10 cellular contexts compared by ENCODE assay signal in the genomic region with DNA sequence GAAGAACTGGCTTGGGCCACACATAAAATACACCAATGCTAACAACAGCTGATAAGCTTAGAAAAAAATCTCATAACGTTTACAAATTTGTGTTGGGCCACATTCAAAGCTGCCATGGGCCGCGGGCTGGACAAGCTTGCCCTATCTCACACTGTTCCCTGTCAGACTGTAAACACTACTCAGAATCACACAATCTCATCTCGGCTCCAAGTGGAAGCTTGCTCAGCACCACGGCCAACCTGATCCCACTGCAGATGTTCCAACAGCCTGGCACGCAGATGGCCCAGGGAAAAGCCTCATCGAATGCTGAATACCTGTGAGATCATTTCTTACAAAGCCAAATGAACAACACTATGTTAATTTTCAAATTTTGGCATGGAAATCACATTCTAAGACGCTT.
A peak's percentile ranks its signal among the peaks of the same experiment; 100 is the strongest.
DNase-seq lines count a peak whose midpoint lies in the region; ATAC-seq and TF ChIP-seq lines count a peak whose summit lies in the region.
"Had no signal": no experiment of that assay in that cellular context is flagged by ENCODE, and none has a peak within 500 bp of the region (broad histone marks: within the 10 kb centered on the region; RNA-seq: fewer than 3 reads in every experiment).

No MANE protein-coding gene starts in this region.

- H3K27me3 ChIP-seq in Panc1 (ENCODE audit: control insufficient read depth, insufficient read depth, low read length): no peaks in the 10 kb centered on the region
- H3K27me3 ChIP-seq: transverse colon had no signal

- no peak for TF ChIP-seq CTCF in Panc1 (IDR thresholded peaks at IDR 0.05)
- TF ChIP-seq CTCF in epithelial cell of esophagus (IDR thresholded peaks at IDR 0.05; ENCODE audit: insufficient read depth, low read depth, low read length, missing control alignments): no peak

- H3K36me3 Mint-ChIP-seq in T-helper 2 cell treated with Interferon-gamma antibody and Interleukin-4, amounts not matched to agents 5 μg/mL and 100 μg/mL, for 36 hours (ENCODE audit: low read depth): peaks cover 14% of the 10 kb centered on the region

- H3K27me3 Mint-ChIP-seq in T-helper 2 cell treated with Interferon-gamma antibody and Interleukin-4, amounts not matched to agents 5 μg/mL and 100 μg/mL, for 36 hours (ENCODE audit: low read depth): no peaks in the 10 kb centered on the region

- no peaks in the 10 kb centered on the region; the same call in 1 of the 2 replicates for H3K36me3 ChIP-seq in Panc1 (ENCODE audit: control insufficient read depth, insufficient read depth, low read length)
- H3K36me3 ChIP-seq: lower lobe of right lung, transverse colon had no signal

- ATAC-seq in Panc1 (peak; percentile 52; the same call in 1 of the 2 replicates), GM18868 (IDR thresholded peaks at IDR 0.05; ENCODE audit: unreplicated experiment) (no peak)

- peak overlapping the region; percentile 82 for H3K27ac Mint-ChIP-seq in T-helper 2 cell treated with Interferon-gamma antibody and Interleukin-4, amounts not matched to agents 5 μg/mL and 100 μg/mL, for 36 hours

- H3K27ac ChIP-seq in Panc1 (ENCODE audit: low read length): peak overlapping the region; percentile 69

- H3K9me3 ChIP-seq in Panc1 (ENCODE audit: control insufficient read depth, insufficient read depth, low read depth, low read length): no peaks in the 10 kb centered on the region
- H3K9me3 ChIP-seq: lower lobe of right lung, transverse colon had no signal

- H3K4me1 Mint-ChIP-seq in T-helper 2 cell treated with Interferon-gamma antibody and Interleukin-4, amounts not matched to agents 5 μg/mL and 100 μg/mL, for 36 hours (ENCODE audit: low read depth): peaks cover 74% of the 10 kb centered on the region

- in situ Hi-C loops in Panc1 (cut with HindIII; ENCODE audit: low pct_unique_long_range_greater_than_20kb, low sequenced_read_pairs): no loop called here

- peaks cover 69% of the 10 kb centered on the region for H3K4me1 ChIP-seq in Panc1 (ENCODE audit: control insufficient read depth, insufficient read depth, low read length)

- no peak overlapping the region for H3K4me3 ChIP-seq in Panc1 (ENCODE audit: low read depth in 2 of 2, low read length in 2 of 2)
- no peak overlapping the region for H3K4me3 ChIP-seq in epithelial cell of esophagus (ENCODE audit: low read length)
- H3K4me3 ChIP-seq: lower lobe of right lung, transverse colon had no signal

- CTCF ChIA-PET in Panc1 (lab: Charles Lee): no interaction called here

- intact Hi-C loops in Panc1 (cut with micrococcal nuclease; ENCODE audit: unreplicated experiment): no loop called here
- intact Hi-C loops in posterior vena cava (cut with DNase I): loop anchor here in 1 of 2 donors (1.0 kb wide), 1 partner anchor 22 kb away; no protein-coding TSS in a partner anchor

- BruUV-seq in Panc1 (replicated peaks; lab: Mats Ljungman, UMichigan): no TSS peak

- DNase-seq in T-helper 2 cell treated with Interferon-gamma antibody and Interleukin-4, amounts not matched to agents 5 μg/mL and 100 μg/mL, for 36 hours (ENCODE audit: low spot score): no peak
- DNase-seq in T-helper 2 cell: no peak
- DNase-seq in Panc1 (ENCODE audit: low read depth, low spot score): no peak
- DNase-seq in epithelial cell of esophagus (ENCODE audit: low read depth): peak; percentile 49
- DNase-seq in posterior vena cava (ENCODE audit: low spot score): peak; percentile 47
- DNase-seq in T-helper 9 cell: no peak
- DNase-seq in mucosa of gallbladder (ENCODE audit: low spot score): no peak
- DNase-seq: lower lobe of right lung, transverse colon had no signal

- POLR2A ChIA-PET in Panc1 (lab: Charles Lee): no interaction called here

- H3K9me3 Mint-ChIP-seq in T-helper 2 cell treated with Interferon-gamma antibody and Interleukin-4, amounts not matched to agents 5 μg/mL and 100 μg/mL, for 36 hours: no peaks in the 10 kb centered on the region

- H3K4me3 Mint-ChIP-seq in T-helper 2 cell treated with Interferon-gamma antibody and Interleukin-4, amounts not matched to agents 5 μg/mL and 100 μg/mL, for 36 hours: peak overlapping the region; percentile 45

Comparison
In these comparisons a context has a peak if more than half of its experiments do, and no peak if none do; other contexts are left out.
1. DNase-seq: peak in epithelial cell of esophagus (single experiment) and posterior vena cava (single experiment); none in T-helper 2 cell treated with Interferon-gamma antibody and Interleukin-4, amounts not matched to agents 5 μg/mL and 100 μg/mL, for 36 hours (single experiment), T-helper 2 cell (0 of 5), Panc1 (single experiment), T-helper 9 cell (single experiment) and mucosa of gallbladder (single experiment).